ENCODE assay signal across 9 cellular contexts in genomic region chr18:57437433-57437781, GRCh38. TPM values are rescaled to one million over a fixed set of nuclear protein-coding genes. Genes with fewer than 3 reads are reported as not detected.
DNase-seq lines count a peak whose midpoint lies in the region; ATAC-seq and TF ChIP-seq lines count a peak whose summit lies in the region.
"Had no signal": no experiment of that assay in that cellular context is flagged by ENCODE, and none has a peak within 500 bp of the region (broad histone marks: within the 10 kb centered on the region; RNA-seq: fewer than 3 reads in every experiment).

No MANE protein-coding gene starts in this region.

- H3K36me3 ChIP-seq in neural cell (ENCODE audit: insufficient read depth, low read length), result no peaks in the 10 kb centered on the region

- H3K79me2 ChIP-seq in neural cell (replicated peaks; ENCODE audit: insufficient read depth, low read length), result peaks cover 11% of the 10 kb centered on the region

- peak overlapping the region; percentile 36 to 85 (median 55) for H3K4me3 Mint-ChIP-seq in IgD-negative memory B cell
- H3K4me3 Mint-ChIP-seq in activated naive CD8-positive, alpha-beta T cell treated with anti-CD3 and anti-CD28 coated beads, Interleukin-2, amount 50 U/mL, for 24 hours, result no peak overlapping the region

- peak overlapping the region; percentile 86 for H3K27ac ChIP-seq in neural cell (ENCODE audit: low read length)

- peaks cover 14 to 28% (median 16%) of the 10 kb centered on the region in 3 donors for H3K4me1 Mint-ChIP-seq in IgD-negative memory B cell
- H3K4me1 Mint-ChIP-seq in activated naive CD8-positive, alpha-beta T cell treated with anti-CD3 and anti-CD28 coated beads, Interleukin-2, amount 50 U/mL, for 24 hours, result peaks cover 57% of the 10 kb centered on the region

- no peaks in the 10 kb centered on the region for H3K9me2 ChIP-seq in neural cell (ENCODE audit: insufficient read depth, low read length)

- H3K9me3 ChIP-seq in neural cell (ENCODE audit: low read length), result no peaks in the 10 kb centered on the region

- peaks cover 0 to 9% (median 3%) of the 10 kb centered on the region in 3 donors for H3K9me3 Mint-ChIP-seq in IgD-negative memory B cell
- no peaks in the 10 kb centered on the region for H3K9me3 Mint-ChIP-seq in activated naive CD8-positive, alpha-beta T cell treated with anti-CD3 and anti-CD28 coated beads, Interleukin-2, amount 50 U/mL, for 24 hours

- H3K27me3 ChIP-seq in neural cell (ENCODE audit: insufficient read depth, low read depth, low read length), result peaks cover 76% of the 10 kb centered on the region

- TF ChIP-seq RAD21 in neural cell (conservative IDR thresholded peaks at IDR 0.05), result no peak

- no peak for ATAC-seq in activated naive CD8-positive, alpha-beta T cell treated with anti-CD3 and anti-CD28 coated beads, Interleukin-2, amount 50 U/mL, for 24 hours
- no peak for ATAC-seq in GM18511 (IDR thresholded peaks at IDR 0.05; ENCODE audit: unreplicated experiment)

- H3K9ac ChIP-seq in neural cell (ENCODE audit: low read length), result peak overlapping the region; percentile 95

- H4K20me1 ChIP-seq in neural cell (ENCODE audit: insufficient read depth), result peaks cover 10% of the 10 kb centered on the region

- H2AFZ ChIP-seq in neural cell (ENCODE audit: low read depth, low read length), result peak overlapping the region; percentile 59

- H3K27ac Mint-ChIP-seq in IgD-negative memory B cell, result peak overlapping the region in 2 of 3 donors; percentile 66 to 68
- H3K27ac Mint-ChIP-seq in activated naive CD8-positive, alpha-beta T cell treated with anti-CD3 and anti-CD28 coated beads, Interleukin-2, amount 50 U/mL, for 24 hours, result no peak overlapping the region

- peaks cover 4% of the 10 kb centered on the region for H3F3A ChIP-seq in neural cell (ENCODE audit: insufficient read depth, low read length, poor library complexity, severe bottlenecking)

- H3K4me3 ChIP-seq in neural cell (ENCODE audit: low read length), result peak overlapping the region; percentile 81

- no peak for TF ChIP-seq EP300 in neural cell (conservative IDR thresholded peaks at IDR 0.05; ENCODE audit: poor library complexity, severe bottlenecking)

- H3K4me2 ChIP-seq in neural cell (ENCODE audit: low read length), result peak overlapping the region; percentile 92

- peak; percentile 74 for DNase-seq in DMS53 (lab: John Stamatoyannopoulos, UW)
- DNase-seq in DMS53 treated with DMSO at 0.1 percent for 48 hours (lab: John Stamatoyannopoulos, UW; ENCODE audit: unreplicated experiment), result no peak
- DNase-seq in activated naive CD8-positive, alpha-beta T cell treated with anti-CD3 and anti-CD28 coated beads, Interleukin-2, amount 50 U/mL, for 24 hours, result peak; percentile 10
- DNase-seq in activated effector memory CD4-positive, alpha-beta T cell treated with Interleukin-2 at 50 U/mL for 16 hours, result no peak
- DNase-seq in AG08396 (ENCODE audit: low spot score), result no peak
- DNase-seq: KG1 had no signal

- no peak for TF ChIP-seq CTCF in neural cell (IDR thresholded peaks at IDR 0.05; ENCODE audit: poor library complexity, severe bottlenecking)

- peaks cover 78% of the 10 kb centered on the region for H3K27me3 Mint-ChIP-seq in IgD-negative memory B cell
- peaks cover 86% of the 10 kb centered on the region for H3K27me3 Mint-ChIP-seq in activated naive CD8-positive, alpha-beta T cell treated with anti-CD3 and anti-CD28 coated beads, Interleukin-2, amount 50 U/mL, for 24 hours

- H3K36me3 Mint-ChIP-seq in IgD-negative memory B cell, result peaks cover 2% of the 10 kb centered on the region
- H3K36me3 Mint-ChIP-seq in activated naive CD8-positive, alpha-beta T cell treated with anti-CD3 and anti-CD28 coated beads, Interleukin-2, amount 50 U/mL, for 24 hours (ENCODE audit: low read depth), result peaks cover 3% of the 10 kb centered on the region

TF ChIP-seq in neural cell, 6 proteins besides CTCF, POLR2A, EP300 and RAD21:
- TF ChIP-seq EZH2 (IDR thresholded peaks at IDR 0.05; ENCODE audit: borderline replicate concordance, insufficient read depth, low read length, poor library complexity, severe bottlenecking) (no peak), TAF1 (IDR thresholded peaks at IDR 0.05; ENCODE audit: low read depth) (no peak), POLR2AphosphoS5 (IDR thresholded peaks at IDR 0.05) (no peak), REST (IDR thresholded peaks at IDR 0.05; ENCODE audit: borderline replicate concordance) (no peak), MXI1 (conservative IDR thresholded peaks at IDR 0.05; ENCODE audit: poor library complexity, severe bottlenecking) (no peak), SMC3 (conservative IDR thresholded peaks at IDR 0.05; ENCODE audit: poor library complexity) (no peak)

RNA-seq across cellular contexts. Expression of gene ONECUT2, which starts 2.2 kb away (rescaled TPM):
- polyA plus RNA-seq in IgD-negative memory B cell (not detected), neural cell (3.9 and 4.3 TPM in 2 replicates)
- polyA minus RNA-seq in neural cell, result 20.2 and 27.1 TPM in 2 replicates

Comparison
In these comparisons a context has a peak if more than half of its experiments do, and no peak if none do; other contexts are left out.
1. DNase-seq: peak in DMS53 (single experiment) and activated naive CD8-positive, alpha-beta T cell treated with anti-CD3 and anti-CD28 coated beads, Interleukin-2, amount 50 U/mL, for 24 hours (single experiment); none in DMS53 treated with DMSO at 0.1 percent for 48 hours (single experiment), activated effector memory CD4-positive, alpha-beta T cell treated with Interleukin-2 at 50 U/mL for 16 hours (single experiment) and AG08396 (single experiment).